In the genomic region with DNA sequence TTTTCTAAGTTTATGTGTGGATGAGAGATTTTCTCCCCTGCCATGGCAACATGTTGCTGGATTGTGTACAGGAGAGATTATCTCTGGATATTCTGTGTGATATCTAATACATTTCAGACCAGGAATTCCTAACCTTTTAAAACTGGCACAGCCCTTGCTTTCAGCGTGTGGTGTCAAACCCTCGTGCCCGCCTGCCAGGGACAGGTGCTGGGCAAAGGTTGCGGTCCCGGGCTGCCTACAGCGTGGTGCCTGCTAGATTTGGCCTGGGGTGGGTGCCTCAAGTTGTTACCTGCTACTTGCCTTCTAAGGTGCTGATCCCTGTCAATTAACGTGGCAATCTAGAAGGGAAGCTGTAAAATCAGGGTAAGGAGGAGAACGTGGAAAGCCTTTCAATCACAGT, we compare ENCODE assay signal across 23 cellular contexts.
DNase-seq lines count a peak whose midpoint lies in the region; ATAC-seq and TF ChIP-seq lines count a peak whose summit lies in the region.
"Had no signal": no experiment of that assay in that cellular context is flagged by ENCODE, and none has a peak within 500 bp of the region (broad histone marks: within the 10 kb centered on the region; RNA-seq: fewer than 3 reads in every experiment).

No MANE protein-coding gene starts in this region.

- WGBS in heart right ventricle, 2 donors = 56 to 61% methylated on average over 8 of the region's 8 CpGs

- H3K9me3 ChIP-seq in DOHH2 (ENCODE audit: control insufficient read depth, insufficient read depth, low read length) (no peaks in the 10 kb centered on the region), heart right ventricle (peaks cover 0 to 2% (median 0%) of the 10 kb centered on the region in 11 donors), gastrocnemius medialis (no peaks in the 10 kb centered on the region), lower lobe of right lung (no peaks in the 10 kb centered on the region)
- H3K9me3 ChIP-seq: esophagus muscularis mucosa, SJCRH30 had no signal

- H3K4me3 ChIP-seq in DOHH2 (ENCODE audit: low read length) = no peak overlapping the region
- H3K4me3 ChIP-seq in heart right ventricle = no peak overlapping the region
- H3K4me3 ChIP-seq in gastrocnemius medialis = no peak overlapping the region
- no peak overlapping the region for H3K4me3 ChIP-seq in lower lobe of right lung
- H3K4me3 ChIP-seq: esophagus muscularis mucosa, SJCRH30 had no signal

- no peaks in the 10 kb centered on the region for H3K9me2 ChIP-seq in DOHH2 (replicated peaks; ENCODE audit: control insufficient read depth, low read length)

- peak; percentile 3 for DNase-seq in NCI-H82 (lab: John Stamatoyannopoulos, UW)
- DNase-seq in NCI-H82 treated with DMSO at 0.1 percent for 48 hours (lab: John Stamatoyannopoulos, UW; ENCODE audit: unreplicated experiment) = no peak
- DNase-seq in heart right ventricle = peak in 1 of 2 donors; percentile 27
- peak; percentile 86 to 89 for DNase-seq in gastrocnemius medialis
- no peak for DNase-seq in activated CD4-positive, CD25-positive, alpha-beta regulatory T cell (lab: John Stamatoyannopoulos, UW)
- DNase-seq in lower lobe of right lung = no peak
- DNase-seq: activated CD8-positive, alpha-beta memory T cell treated with anti-CD3 and anti-CD28 coated beads for 24 hours; amygdala; central memory CD4-positive, alpha-beta T cell; left cardiac atrium; NCI-H1436 treated with DMSO at 0.1 percent for 48 hours; NCI-H2171 treated with DMSO at 0.1 percent for 48 hours; NCI-H748 treated with DMSO at 0.1 percent for 48 hours; PC-3; SJCRH30; stimulated activated naive CD4-positive, alpha-beta T cell; T-helper 2 cell; trophoblast cell; WERI-Rb-1 had no signal

- TF ChIP-seq CTCF in DOHH2 (IDR thresholded peaks at IDR 0.05; ENCODE audit: low read depth, low read length, poor library complexity, severe bottlenecking) (no peak), heart right ventricle (IDR thresholded peaks at IDR 0.05) (no peak), gastrocnemius medialis (IDR thresholded peaks at IDR 0.05 in 4 of 5, conservative IDR thresholded peaks at IDR 0.05 in 1 of 5) (no peak), lower lobe of right lung (IDR thresholded peaks at IDR 0.05) (no peak)

- H3K4me2 ChIP-seq in DOHH2 (ENCODE audit: low read length) = peak overlapping the region; percentile 26; the same call in 1 of the 2 replicates

- H3K27me3 ChIP-seq in DOHH2 (ENCODE audit: control insufficient read depth, low read length) (no peaks in the 10 kb centered on the region), heart right ventricle (no peaks in the 10 kb centered on the region), gastrocnemius medialis (no peaks in the 10 kb centered on the region), lower lobe of right lung (ENCODE audit: low read depth) (no peaks in the 10 kb centered on the region)
- H3K27me3 ChIP-seq: esophagus muscularis mucosa, SJCRH30 had no signal

- peaks cover 53% of the 10 kb centered on the region for H3F3A ChIP-seq in DOHH2 (ENCODE audit: control insufficient read depth, insufficient read depth)

- intact Hi-C loops in heart right ventricle (cut with DNase I) (loop anchor here in 3 of 10 donors (5.0 to 10.0 kb wide), 3 partner anchors 82 to 102 kb away; a partner anchor contains a TSS), gastrocnemius medialis (cut with DNase I; ENCODE audit: low total_unique reads) (no loop called here), lower lobe of right lung (cut with DNase I) (no loop called here)

- ATAC-seq in heart right ventricle (peak in 5 of 8 donors; percentile 49 to 74 (median 52)), gastrocnemius medialis (peak; percentile 60 to 77), HG02642 (IDR thresholded peaks at IDR 0.05; ENCODE audit: poor library complexity, unreplicated experiment) (no peak), lower lobe of right lung (no peak)
- ATAC-seq: PC-3 had no signal

- H3K79me2 ChIP-seq in DOHH2 (ENCODE audit: control insufficient read depth, low read length) = peaks cover 98% of the 10 kb centered on the region

- in situ Hi-C loops in gastrocnemius medialis (cut with MboI; ENCODE audit: low sequenced_read_pairs in 4 of 4) = no loop called here

- H3K4me1 ChIP-seq in DOHH2 (ENCODE audit: control insufficient read depth, low read length) (peaks cover 91% of the 10 kb centered on the region), heart right ventricle (peaks cover 12 to 65% (median 39%) of the 10 kb centered on the region in 9 donors), gastrocnemius medialis (peaks cover 60 to 68% of the 10 kb centered on the region in 2 donors), lower lobe of right lung (no peaks in the 10 kb centered on the region)

- peaks cover 4% of the 10 kb centered on the region; the same call in 1 of the 2 replicates for H4K20me1 ChIP-seq in DOHH2 (ENCODE audit: control insufficient read depth, insufficient read depth, low read depth, low read length)

- H3K27ac ChIP-seq in DOHH2 (ENCODE audit: low read depth, low read length) = no peak overlapping the region; the same call in 1 of the 2 replicates
- peak overlapping the region in 9 of 10 donors; percentile 16 to 77 (median 58) for H3K27ac ChIP-seq in heart right ventricle
- H3K27ac ChIP-seq in gastrocnemius medialis = peak overlapping the region; percentile 83 to 94 (median 86)
- H3K27ac ChIP-seq in lower lobe of right lung = no peak overlapping the region
- H3K27ac ChIP-seq: 22Rv1, SJCRH30, WERI-Rb-1 had no signal

- H3K36me3 ChIP-seq in DOHH2 (ENCODE audit: control insufficient read depth, low read length) (peaks cover 91% of the 10 kb centered on the region), heart right ventricle (peaks cover 0 to 22% (median 0%) of the 10 kb centered on the region in 9 donors), gastrocnemius medialis (no peaks in the 10 kb centered on the region), lower lobe of right lung (no peaks in the 10 kb centered on the region)
- H3K36me3 ChIP-seq: WERI-Rb-1 had no signal

- no peak for TF ChIP-seq POLR2A in gastrocnemius medialis (IDR thresholded peaks at IDR 0.05)

Comparison
In these comparisons a context has a peak if more than half of its experiments do, and no peak if none do; other contexts are left out.
1. DNase-seq: peak in NCI-H82 (single experiment) and gastrocnemius medialis (2 of 2); none in NCI-H82 treated with DMSO at 0.1 percent for 48 hours (single experiment), activated CD4-positive, CD25-positive, alpha-beta regulatory T cell (0 of 4) and lower lobe of right lung (single experiment).
2. H3K27ac ChIP-seq: peak in heart right ventricle (9 of 10) and gastrocnemius medialis (4 of 4); none in DOHH2 (single experiment) and lower lobe of right lung (single experiment).
3. ATAC-seq: peak in heart right ventricle (5 of 8) and gastrocnemius medialis (2 of 2); none in HG02642 (single experiment) and lower lobe of right lung (0 of 2).